In the genomic region with DNA sequence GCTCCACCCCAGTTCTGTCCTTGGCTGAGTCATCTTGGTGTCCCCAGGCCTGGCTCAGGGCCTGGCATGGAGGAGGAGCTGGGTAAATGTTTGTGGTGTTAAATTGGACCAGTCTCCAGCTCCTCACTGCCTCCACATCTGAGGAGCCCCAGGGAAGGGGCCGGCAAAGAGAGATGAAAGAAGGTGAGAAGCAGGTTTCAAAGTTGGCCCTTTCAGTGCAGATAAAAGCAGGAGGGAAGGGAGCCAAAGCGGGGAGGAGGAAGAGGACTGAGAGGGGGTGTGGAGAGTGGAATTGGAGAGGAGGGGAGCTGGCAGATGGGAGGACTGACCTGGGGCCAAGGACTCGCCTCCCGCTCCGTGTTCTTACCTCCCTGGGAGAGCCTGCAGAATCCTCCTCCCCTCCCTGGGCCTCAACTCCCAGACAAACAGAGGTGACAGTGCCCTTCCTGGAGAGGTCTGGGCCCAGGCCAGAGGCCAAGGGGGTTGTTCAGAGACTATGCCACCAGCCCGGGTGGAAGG, we compare ENCODE assay signal across 20 cellular contexts.
DNase-seq lines count a peak whose midpoint lies in the region; ATAC-seq and TF ChIP-seq lines count a peak whose summit lies in the region.
"Had no signal": no experiment of that assay in that cellular context is flagged by ENCODE, and none has a peak within 500 bp of the region (broad histone marks: within the 10 kb centered on the region; RNA-seq: fewer than 3 reads in every experiment).

No MANE protein-coding gene starts in this region.

- in situ Hi-C loops in GM23248 (cut with MboI): no loop called here

- H3K27ac ChIP-seq in GM23248: no peak overlapping the region
- H3K27ac ChIP-seq in prostate gland: no peak overlapping the region
- H3K27ac ChIP-seq: brain microvascular endothelial cell, epithelial cell of prostate, pancreas, VCaP had no signal

- H3K9me2 ChIP-seq in GM23248 (ENCODE audit: insufficient read depth): no peaks in the 10 kb centered on the region

- H3K4me2 ChIP-seq in GM23248 (ENCODE audit: unreplicated experiment): no peak overlapping the region
- H3K4me2 ChIP-seq: smooth muscle cell had no signal

- ATAC-seq in Right ventricle myocardium superior (ENCODE audit: poor library complexity) (peak; percentile 68), GM18520 (IDR thresholded peaks at IDR 0.05; ENCODE audit: unreplicated experiment) (no peak)
- ATAC-seq in activated naive CD4-positive, alpha-beta T cell treated with anti-CD3 and anti-CD28 coated beads, Interleukin-2, amount 50 U/mL, for 72 hours: no peak

- 44 to 53% methylated on average over 3 to 6 of the region's 6 CpGs for WGBS in GM23248 (ENCODE audit: low coverage in 1 of 2, low lambda C conversion rate in 2 of 2, missing lambda C conversion rate in 2 of 2), 2 experiments
- 25% methylated on average over 6 of the region's 6 CpGs for WGBS in prostate gland

- H3K9me3 ChIP-seq in GM23248 (ENCODE audit: low read depth) (no peaks in the 10 kb centered on the region), prostate gland (no peaks in the 10 kb centered on the region)
- H3K9me3 ChIP-seq: pancreas had no signal

- no peak for TF ChIP-seq POLR2A in prostate gland (IDR thresholded peaks at IDR 0.05)

- DNase-seq in GM23248 (peak; percentile 16), RPMI7951 (ENCODE audit: low read depth) (peak; percentile 65), Right ventricle myocardium superior (peak; percentile 56), prostate gland (ENCODE audit: low spot score) (peak; percentile 51), NCI-H446 (lab: John Stamatoyannopoulos, UW) (no peak), HEK293T (ENCODE audit: extremely low spot score) (no peak)
- DNase-seq in activated naive CD4-positive, alpha-beta T cell treated with anti-CD3 and anti-CD28 coated beads, Interleukin-2, amount 50 U/mL, for 72 hours (ENCODE audit: low spot score in 2 of 2): no peak
- DNase-seq: activated CD4-positive, alpha-beta memory T cell treated with anti-CD3 and anti-CD28 coated beads, Interleukin-2, amount 10 ng/mL, durations not matched to agents 7 days and 5 days; activated T-cell treated with anti-CD3 and anti-CD28 coated beads, Interleukin-2, amount 50 U/mL, for 24 hours; AML-193; brain microvascular endothelial cell; KBM-7; pancreas; stimulated activated CD4-positive, alpha-beta T cell treated with anti-CD3 and anti-CD28 coated beads, Interleukin-4, amount 100 ng/mL, for 24 hours had no signal

- H3K4me1 ChIP-seq in GM23248 (ENCODE audit: insufficient read depth): peaks cover 2% of the 10 kb centered on the region; the same call in 1 of the 2 replicates
- H3K4me1 ChIP-seq in prostate gland (replicated peaks): no peaks in the 10 kb centered on the region
- H3K4me1 ChIP-seq: pancreas had no signal

- no peak overlapping the region for H3K27ac Mint-ChIP-seq in activated naive CD4-positive, alpha-beta T cell treated with anti-CD3 and anti-CD28 coated beads, Interleukin-2, amount 50 U/mL, for 72 hours
- H3K27ac Mint-ChIP-seq: activated CD4-positive, alpha-beta memory T cell treated with anti-CD3 and anti-CD28 coated beads, Interleukin-2, amount 10 ng/mL, durations not matched to agents 7 days and 5 days; activated naive CD4-positive, alpha-beta T cell treated with anti-CD3 and anti-CD28 coated beads, Interleukin-2, amount 50 U/mL, for 24 hours; activated T-cell treated with anti-CD3 and anti-CD28 coated beads, Interleukin-2, amount 50 U/mL, for 24 hours had no signal

- no peak for TF ChIP-seq CTCF in prostate gland (IDR thresholded peaks at IDR 0.05)

- no peaks in the 10 kb centered on the region for H3K36me3 Mint-ChIP-seq in activated naive CD4-positive, alpha-beta T cell treated with anti-CD3 and anti-CD28 coated beads, Interleukin-2, amount 50 U/mL, for 72 hours
- H3K36me3 Mint-ChIP-seq: activated naive CD4-positive, alpha-beta T cell treated with anti-CD3 and anti-CD28 coated beads, Interleukin-2, amount 50 U/mL, for 24 hours had no signal

- no peak overlapping the region for H3K9ac ChIP-seq in GM23248

- CTCF ChIA-PET in HEK293T (lab: Yijun Ruan, JAX): no interaction called here

- no peaks in the 10 kb centered on the region for H3K9me3 Mint-ChIP-seq in activated naive CD4-positive, alpha-beta T cell treated with anti-CD3 and anti-CD28 coated beads, Interleukin-2, amount 50 U/mL, for 72 hours
- H3K9me3 Mint-ChIP-seq: activated CD4-positive, alpha-beta memory T cell treated with anti-CD3 and anti-CD28 coated beads, Interleukin-2, amount 10 ng/mL, durations not matched to agents 7 days and 5 days; activated naive CD4-positive, alpha-beta T cell treated with anti-CD3 and anti-CD28 coated beads, Interleukin-2, amount 50 U/mL, for 24 hours; activated T-cell treated with anti-CD3 and anti-CD28 coated beads, Interleukin-2, amount 50 U/mL, for 24 hours had no signal

- peaks cover 42% of the 10 kb centered on the region for H3K27me3 ChIP-seq in GM23248 (replicated peaks; ENCODE audit: insufficient read depth)
- peaks cover 2% of the 10 kb centered on the region for H3K27me3 ChIP-seq in prostate gland (replicated peaks; ENCODE audit: insufficient read depth)
- H3K27me3 ChIP-seq: pancreas had no signal

- H3K4me3 ChIP-seq in GM23248 (no peak overlapping the region), prostate gland (no peak overlapping the region)
- H3K4me3 ChIP-seq: dorsolateral prefrontal cortex, pancreas, smooth muscle cell had no signal

- H3K79me2 ChIP-seq in GM23248 (ENCODE audit: insufficient read depth): no peaks in the 10 kb centered on the region

- no peak overlapping the region for H2AFZ ChIP-seq in GM23248

- POLR2A ChIA-PET in HEK293T (lab: Yijun Ruan, JAX): no interaction called here

- H3F3A ChIP-seq in GM23248 (ENCODE audit: insufficient read depth): no peaks in the 10 kb centered on the region

- intact Hi-C loops in Right ventricle myocardium superior (cut with DNase I) (no loop called here), prostate gland (cut with DNase I) (no loop called here)

- no peaks in the 10 kb centered on the region for H4K20me1 ChIP-seq in GM23248 (ENCODE audit: insufficient read depth)

- no peaks in the 10 kb centered on the region for H3K36me3 ChIP-seq in GM23248 (ENCODE audit: low read depth)
- H3K36me3 ChIP-seq in prostate gland: no peaks in the 10 kb centered on the region
- H3K36me3 ChIP-seq: brain microvascular endothelial cell, pancreas had no signal

TF ChIP-seq in HEK293T, 16 proteins besides CTCF, POLR2A, EP300 and RAD21:
- TF ChIP-seq ZNF384 (IDR thresholded peaks at IDR 0.05) (no peak), BHLHE40 (IDR thresholded peaks at IDR 0.05; ENCODE audit: borderline replicate concordance) (no peak), FOXK2 (IDR thresholded peaks at IDR 0.05) (no peak), ELF4 (IDR thresholded peaks at IDR 0.05) (no peak), PKNOX1 (IDR thresholded peaks at IDR 0.05) (no peak), FOXM1 (IDR thresholded peaks at IDR 0.05; ENCODE audit: borderline replicate concordance) (no peak), HDGF (IDR thresholded peaks at IDR 0.05; ENCODE audit: borderline replicate concordance) (no peak), LEF1 (IDR thresholded peaks at IDR 0.05; ENCODE audit: borderline replicate concordance) (no peak), TARDBP (IDR thresholded peaks at IDR 0.05) (no peak), CTBP1 (IDR thresholded peaks at IDR 0.05; ENCODE audit: borderline replicate concordance) (no peak), SP1 (IDR thresholded peaks at IDR 0.05) (no peak), FOXA1 (IDR thresholded peaks at IDR 0.05) (no peak), SUZ12 (IDR thresholded peaks at IDR 0.05) (no peak), ARNT (IDR thresholded peaks at IDR 0.05) (no peak), NFRKB (IDR thresholded peaks at IDR 0.05) (no peak), L3MBTL2 (conservative IDR thresholded peaks at IDR 0.05) (no peak)

Comparison
In these comparisons a context has a peak if more than half of its experiments do, and no peak if none do; other contexts are left out.
1. DNase-seq: peak in GM23248 (single experiment), RPMI7951 (single experiment), Right ventricle myocardium superior (single experiment) and prostate gland (single experiment); none in activated naive CD4-positive, alpha-beta T cell treated with anti-CD3 and anti-CD28 coated beads, Interleukin-2, amount 50 U/mL, for 72 hours (0 of 2), NCI-H446 (0 of 2) and HEK293T (single experiment).